13 cellular contexts compared by ENCODE assay signal in the genomic region with DNA sequence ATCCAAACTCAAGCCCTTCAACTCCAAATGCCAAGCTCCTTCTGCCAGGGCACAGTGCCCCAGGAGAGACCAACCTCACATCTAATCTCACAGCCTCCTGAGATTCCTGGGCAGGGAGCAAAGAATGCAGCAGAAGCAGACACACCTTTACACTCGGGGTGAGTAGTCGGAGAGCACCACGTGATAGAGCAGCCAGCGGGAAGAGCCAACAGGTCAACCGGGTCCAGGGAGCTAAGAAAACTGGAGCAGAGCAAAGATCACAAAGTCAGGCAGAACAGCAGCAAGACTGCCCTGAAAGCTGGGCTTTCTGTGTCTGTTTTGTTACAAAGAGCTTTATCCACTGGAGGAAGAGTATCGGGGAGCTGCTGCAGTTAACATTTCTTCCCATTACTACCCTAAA.
"Had no signal": no experiment of that assay in that cellular context is flagged by ENCODE, and none has a peak within 500 bp of the region (broad histone marks: within the 10 kb centered on the region; RNA-seq: fewer than 3 reads in every experiment).

No MANE protein-coding gene starts in this region.

- H3K27ac ChIP-seq: epithelial cell of prostate, gastroesophageal sphincter, sigmoid colon, suprapubic skin had no signal

- H3K4me3 ChIP-seq: gastroesophageal sphincter, sigmoid colon, suprapubic skin had no signal

- H3K9me3 ChIP-seq: gastroesophageal sphincter, sigmoid colon, suprapubic skin had no signal

- H3K27me3 ChIP-seq: gastroesophageal sphincter, sigmoid colon, suprapubic skin had no signal

- ATAC-seq: effector memory CD8-positive, alpha-beta T cell; gastroesophageal sphincter; T-helper 17 cell had no signal

- DNase-seq: activated CD4-positive, alpha-beta T cell treated with anti-CD3 and anti-CD28 coated beads, Interleukin-2, amount 50 U/mL, for 1 hour; activated naive CD4-positive, alpha-beta T cell treated with anti-CD3 and anti-CD28 coated beads, Interleukin-2, amount 10 ng/mL, durations not matched to agents 7 days and 5 days; activated T-cell treated with anti-CD3 and anti-CD28 coated beads for 4 hours; central memory CD4-positive, alpha-beta T cell; effector memory CD8-positive, alpha-beta T cell; hypothalamus; sigmoid colon; stimulated activated CD4-positive, alpha-beta T cell treated with anti-CD3 and anti-CD28 coated beads, Interleukin-12 subunit alpha, Interleukin-12 subunit beta, amount 100 ng/mL, for 4 hours; stimulated activated naive CD4-positive, alpha-beta T cell treated with Interleukin-2 at 50 U/mL for 16 hours; T-helper 17 cell had no signal
